Comparison of ENCODE assay signal across 1 cellular context in the genomic region with DNA sequence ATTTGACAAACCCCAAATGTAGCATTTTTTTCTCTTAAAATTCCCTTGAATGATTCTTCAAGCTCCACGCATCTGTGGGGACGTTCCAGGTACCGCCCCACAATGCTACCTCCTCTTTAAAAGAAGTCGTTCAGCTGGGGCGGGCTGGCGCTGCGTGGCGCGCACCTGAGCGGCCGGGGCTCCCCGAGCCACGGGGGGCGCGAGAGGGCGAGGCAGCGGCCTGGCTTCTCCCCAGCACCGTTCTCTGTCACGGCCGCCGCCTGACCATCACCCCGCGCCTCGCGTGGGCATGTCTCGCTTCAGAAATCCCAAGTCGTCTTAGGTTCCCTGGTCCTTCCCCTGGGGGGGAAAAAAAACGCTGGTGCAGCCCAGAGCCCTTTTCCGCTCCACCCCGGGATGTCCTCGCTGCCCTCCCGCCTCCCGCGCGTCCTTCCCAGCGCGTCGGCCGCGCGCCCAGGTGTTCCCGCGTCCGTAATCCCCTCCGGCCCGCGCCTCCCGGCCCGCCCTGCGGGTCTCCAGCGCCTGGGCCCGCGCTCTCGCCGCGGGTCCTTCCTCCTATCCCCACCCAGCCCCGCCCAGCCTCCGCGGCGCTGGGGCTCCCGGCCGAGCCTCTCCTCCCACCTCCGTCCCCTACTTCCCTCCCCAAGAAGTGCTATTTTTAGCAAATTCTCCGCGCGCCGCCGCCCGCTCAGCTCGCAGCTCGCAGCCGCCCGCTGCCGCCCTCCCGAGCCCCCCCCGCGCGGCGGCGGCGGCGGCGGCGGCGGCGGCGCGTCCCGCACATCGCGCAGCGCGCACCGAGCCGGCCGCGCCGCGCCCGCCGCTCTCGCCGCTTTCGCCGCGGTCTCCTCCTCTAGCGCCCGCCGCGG.
TF ChIP-seq lines count a peak whose summit lies in the region.

No MANE protein-coding gene starts in this region.

TF ChIP-seq in WTC11, 78 proteins besides CTCF, POLR2A, EP300 and RAD21 (continued from another document):
- TF ChIP-seq, protein P1, sequence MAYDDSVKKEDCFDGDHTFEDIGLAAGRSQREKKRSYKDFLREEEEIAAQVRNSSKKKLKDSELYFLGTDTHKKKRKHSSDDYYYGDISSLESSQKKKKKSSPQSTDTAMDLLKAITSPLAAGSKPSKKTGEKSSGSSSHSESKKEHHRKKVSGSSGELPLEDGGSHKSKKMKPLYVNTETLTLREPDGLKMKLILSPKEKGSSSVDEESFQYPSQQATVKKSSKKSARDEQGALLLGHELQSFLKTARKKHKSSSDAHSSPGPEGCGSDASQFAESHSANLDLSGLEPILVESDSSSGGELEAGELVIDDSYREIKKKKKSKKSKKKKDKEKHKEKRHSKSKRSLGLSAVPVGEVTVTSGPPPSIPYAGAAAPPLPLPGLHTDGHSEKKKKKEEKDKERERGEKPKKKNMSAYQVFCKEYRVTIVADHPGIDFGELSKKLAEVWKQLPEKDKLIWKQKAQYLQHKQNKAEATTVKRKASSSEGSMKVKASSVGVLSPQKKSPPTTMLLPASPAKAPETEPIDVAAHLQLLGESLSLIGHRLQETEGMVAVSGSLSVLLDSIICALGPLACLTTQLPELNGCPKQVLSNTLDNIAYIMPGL (CRISPR knock-in tag; IDR thresholded peaks at IDR 0.05) = peak; percentile 41; the same call in 1 of the 2 replicates
- TF ChIP-seq, protein P2, sequence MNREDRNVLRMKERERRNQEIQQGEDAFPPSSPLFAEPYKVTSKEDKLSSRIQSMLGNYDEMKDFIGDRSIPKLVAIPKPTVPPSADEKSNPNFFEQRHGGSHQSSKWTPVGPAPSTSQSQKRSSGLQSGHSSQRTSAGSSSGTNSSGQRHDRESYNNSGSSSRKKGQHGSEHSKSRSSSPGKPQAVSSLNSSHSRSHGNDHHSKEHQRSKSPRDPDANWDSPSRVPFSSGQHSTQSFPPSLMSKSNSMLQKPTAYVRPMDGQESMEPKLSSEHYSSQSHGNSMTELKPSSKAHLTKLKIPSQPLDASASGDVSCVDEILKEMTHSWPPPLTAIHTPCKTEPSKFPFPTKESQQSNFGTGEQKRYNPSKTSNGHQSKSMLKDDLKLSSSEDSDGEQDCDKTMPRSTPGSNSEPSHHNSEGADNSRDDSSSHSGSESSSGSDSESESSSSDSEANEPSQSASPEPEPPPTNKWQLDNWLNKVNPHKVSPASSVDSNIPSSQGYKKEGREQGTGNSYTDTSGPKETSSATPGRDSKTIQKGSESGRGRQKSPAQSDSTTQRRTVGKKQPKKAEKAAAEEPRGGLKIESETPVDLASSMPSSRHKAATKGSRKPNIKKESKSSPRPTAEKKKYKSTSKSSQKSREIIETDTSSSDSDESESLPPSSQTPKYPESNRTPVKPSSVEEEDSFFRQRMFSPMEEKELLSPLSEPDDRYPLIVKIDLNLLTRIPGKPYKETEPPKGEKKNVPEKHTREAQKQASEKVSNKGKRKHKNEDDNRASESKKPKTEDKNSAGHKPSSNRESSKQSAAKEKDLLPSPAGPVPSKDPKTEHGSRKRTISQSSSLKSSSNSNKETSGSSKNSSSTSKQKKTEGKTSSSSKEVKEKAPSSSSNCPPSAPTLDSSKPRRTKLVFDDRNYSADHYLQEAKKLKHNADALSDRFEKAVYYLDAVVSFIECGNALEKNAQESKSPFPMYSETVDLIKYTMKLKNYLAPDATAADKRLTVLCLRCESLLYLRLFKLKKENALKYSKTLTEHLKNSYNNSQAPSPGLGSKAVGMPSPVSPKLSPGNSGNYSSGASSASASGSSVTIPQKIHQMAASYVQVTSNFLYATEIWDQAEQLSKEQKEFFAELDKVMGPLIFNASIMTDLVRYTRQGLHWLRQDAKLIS (CRISPR knock-in tag; IDR thresholded peaks at IDR 0.05; ENCODE audit: borderline replicate concordance) = no peak
- no peak for TF ChIP-seq HMGA2 (CRISPR knock-in tag; IDR thresholded peaks at IDR 0.05)
